1 cellular context compared by ENCODE assay signal in the genomic region with DNA sequence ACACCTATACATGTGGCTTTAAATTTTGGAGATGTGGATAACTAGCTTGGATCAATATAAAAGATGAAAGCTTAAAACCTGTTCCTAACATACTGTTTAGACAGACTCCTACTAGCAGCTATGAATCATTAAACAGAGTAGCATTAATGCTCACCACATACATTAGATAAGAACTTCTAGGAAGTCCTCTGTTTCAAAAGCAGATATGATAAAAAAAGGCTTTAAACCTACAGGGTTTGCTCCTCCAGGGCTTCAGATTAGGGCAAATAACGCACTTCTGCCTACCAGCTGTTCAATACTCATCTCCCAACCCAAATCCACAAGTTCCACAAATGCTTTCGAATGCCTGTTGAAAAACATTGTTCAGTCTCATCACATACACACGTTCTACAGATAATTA.
TF ChIP-seq lines count a peak whose summit lies in the region.

No MANE protein-coding gene starts in this region.

TF ChIP-seq in K562, 482 proteins besides CTCF, POLR2A, EP300 and RAD21 (continued from another document and continues in another):
- TF ChIP-seq, protein P1, sequence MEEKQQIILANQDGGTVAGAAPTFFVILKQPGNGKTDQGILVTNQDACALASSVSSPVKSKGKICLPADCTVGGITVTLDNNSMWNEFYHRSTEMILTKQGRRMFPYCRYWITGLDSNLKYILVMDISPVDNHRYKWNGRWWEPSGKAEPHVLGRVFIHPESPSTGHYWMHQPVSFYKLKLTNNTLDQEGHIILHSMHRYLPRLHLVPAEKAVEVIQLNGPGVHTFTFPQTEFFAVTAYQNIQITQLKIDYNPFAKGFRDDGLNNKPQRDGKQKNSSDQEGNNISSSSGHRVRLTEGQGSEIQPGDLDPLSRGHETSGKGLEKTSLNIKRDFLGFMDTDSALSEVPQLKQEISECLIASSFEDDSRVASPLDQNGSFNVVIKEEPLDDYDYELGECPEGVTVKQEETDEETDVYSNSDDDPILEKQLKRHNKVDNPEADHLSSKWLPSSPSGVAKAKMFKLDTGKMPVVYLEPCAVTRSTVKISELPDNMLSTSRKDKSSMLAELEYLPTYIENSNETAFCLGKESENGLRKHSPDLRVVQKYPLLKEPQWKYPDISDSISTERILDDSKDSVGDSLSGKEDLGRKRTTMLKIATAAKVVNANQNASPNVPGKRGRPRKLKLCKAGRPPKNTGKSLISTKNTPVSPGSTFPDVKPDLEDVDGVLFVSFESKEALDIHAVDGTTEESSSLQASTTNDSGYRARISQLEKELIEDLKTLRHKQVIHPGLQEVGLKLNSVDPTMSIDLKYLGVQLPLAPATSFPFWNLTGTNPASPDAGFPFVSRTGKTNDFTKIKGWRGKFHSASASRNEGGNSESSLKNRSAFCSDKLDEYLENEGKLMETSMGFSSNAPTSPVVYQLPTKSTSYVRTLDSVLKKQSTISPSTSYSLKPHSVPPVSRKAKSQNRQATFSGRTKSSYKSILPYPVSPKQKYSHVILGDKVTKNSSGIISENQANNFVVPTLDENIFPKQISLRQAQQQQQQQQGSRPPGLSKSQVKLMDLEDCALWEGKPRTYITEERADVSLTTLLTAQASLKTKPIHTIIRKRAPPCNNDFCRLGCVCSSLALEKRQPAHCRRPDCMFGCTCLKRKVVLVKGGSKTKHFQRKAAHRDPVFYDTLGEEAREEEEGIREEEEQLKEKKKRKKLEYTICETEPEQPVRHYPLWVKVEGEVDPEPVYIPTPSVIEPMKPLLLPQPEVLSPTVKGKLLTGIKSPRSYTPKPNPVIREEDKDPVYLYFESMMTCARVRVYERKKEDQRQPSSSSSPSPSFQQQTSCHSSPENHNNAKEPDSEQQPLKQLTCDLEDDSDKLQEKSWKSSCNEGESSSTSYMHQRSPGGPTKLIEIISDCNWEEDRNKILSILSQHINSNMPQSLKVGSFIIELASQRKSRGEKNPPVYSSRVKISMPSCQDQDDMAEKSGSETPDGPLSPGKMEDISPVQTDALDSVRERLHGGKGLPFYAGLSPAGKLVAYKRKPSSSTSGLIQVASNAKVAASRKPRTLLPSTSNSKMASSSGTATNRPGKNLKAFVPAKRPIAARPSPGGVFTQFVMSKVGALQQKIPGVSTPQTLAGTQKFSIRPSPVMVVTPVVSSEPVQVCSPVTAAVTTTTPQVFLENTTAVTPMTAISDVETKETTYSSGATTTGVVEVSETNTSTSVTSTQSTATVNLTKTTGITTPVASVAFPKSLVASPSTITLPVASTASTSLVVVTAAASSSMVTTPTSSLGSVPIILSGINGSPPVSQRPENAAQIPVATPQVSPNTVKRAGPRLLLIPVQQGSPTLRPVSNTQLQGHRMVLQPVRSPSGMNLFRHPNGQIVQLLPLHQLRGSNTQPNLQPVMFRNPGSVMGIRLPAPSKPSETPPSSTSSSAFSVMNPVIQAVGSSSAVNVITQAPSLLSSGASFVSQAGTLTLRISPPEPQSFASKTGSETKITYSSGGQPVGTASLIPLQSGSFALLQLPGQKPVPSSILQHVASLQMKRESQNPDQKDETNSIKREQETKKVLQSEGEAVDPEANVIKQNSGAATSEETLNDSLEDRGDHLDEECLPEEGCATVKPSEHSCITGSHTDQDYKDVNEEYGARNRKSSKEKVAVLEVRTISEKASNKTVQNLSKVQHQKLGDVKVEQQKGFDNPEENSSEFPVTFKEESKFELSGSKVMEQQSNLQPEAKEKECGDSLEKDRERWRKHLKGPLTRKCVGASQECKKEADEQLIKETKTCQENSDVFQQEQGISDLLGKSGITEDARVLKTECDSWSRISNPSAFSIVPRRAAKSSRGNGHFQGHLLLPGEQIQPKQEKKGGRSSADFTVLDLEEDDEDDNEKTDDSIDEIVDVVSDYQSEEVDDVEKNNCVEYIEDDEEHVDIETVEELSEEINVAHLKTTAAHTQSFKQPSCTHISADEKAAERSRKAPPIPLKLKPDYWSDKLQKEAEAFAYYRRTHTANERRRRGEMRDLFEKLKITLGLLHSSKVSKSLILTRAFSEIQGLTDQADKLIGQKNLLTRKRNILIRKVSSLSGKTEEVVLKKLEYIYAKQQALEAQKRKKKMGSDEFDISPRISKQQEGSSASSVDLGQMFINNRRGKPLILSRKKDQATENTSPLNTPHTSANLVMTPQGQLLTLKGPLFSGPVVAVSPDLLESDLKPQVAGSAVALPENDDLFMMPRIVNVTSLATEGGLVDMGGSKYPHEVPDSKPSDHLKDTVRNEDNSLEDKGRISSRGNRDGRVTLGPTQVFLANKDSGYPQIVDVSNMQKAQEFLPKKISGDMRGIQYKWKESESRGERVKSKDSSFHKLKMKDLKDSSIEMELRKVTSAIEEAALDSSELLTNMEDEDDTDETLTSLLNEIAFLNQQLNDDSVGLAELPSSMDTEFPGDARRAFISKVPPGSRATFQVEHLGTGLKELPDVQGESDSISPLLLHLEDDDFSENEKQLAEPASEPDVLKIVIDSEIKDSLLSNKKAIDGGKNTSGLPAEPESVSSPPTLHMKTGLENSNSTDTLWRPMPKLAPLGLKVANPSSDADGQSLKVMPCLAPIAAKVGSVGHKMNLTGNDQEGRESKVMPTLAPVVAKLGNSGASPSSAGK (IDR thresholded peaks at IDR 0.05) = no peak
- TF ChIP-seq, protein P2, sequence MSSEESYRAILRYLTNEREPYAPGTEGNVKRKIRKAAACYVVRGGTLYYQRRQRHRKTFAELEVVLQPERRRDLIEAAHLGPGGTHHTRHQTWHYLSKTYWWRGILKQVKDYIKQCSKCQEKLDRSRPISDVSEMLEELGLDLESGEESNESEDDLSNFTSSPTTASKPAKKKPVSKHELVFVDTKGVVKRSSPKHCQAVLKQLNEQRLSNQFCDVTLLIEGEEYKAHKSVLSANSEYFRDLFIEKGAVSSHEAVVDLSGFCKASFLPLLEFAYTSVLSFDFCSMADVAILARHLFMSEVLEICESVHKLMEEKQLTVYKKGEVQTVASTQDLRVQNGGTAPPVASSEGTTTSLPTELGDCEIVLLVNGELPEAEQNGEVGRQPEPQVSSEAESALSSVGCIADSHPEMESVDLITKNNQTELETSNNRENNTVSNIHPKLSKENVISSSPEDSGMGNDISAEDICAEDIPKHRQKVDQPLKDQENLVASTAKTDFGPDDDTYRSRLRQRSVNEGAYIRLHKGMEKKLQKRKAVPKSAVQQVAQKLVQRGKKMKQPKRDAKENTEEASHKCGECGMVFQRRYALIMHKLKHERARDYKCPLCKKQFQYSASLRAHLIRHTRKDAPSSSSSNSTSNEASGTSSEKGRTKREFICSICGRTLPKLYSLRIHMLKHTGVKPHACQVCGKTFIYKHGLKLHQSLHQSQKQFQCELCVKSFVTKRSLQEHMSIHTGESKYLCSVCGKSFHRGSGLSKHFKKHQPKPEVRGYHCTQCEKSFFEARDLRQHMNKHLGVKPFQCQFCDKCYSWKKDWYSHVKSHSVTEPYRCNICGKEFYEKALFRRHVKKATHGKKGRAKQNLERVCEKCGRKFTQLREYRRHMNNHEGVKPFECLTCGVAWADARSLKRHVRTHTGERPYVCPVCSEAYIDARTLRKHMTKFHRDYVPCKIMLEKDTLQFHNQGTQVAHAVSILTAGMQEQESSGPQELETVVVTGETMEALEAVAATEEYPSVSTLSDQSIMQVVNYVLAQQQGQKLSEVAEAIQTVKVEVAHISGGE (CRISPR knock-in tag; IDR thresholded peaks at IDR 0.05) = no peak
- TF ChIP-seq ZNF551 (CRISPR knock-in tag; IDR thresholded peaks at IDR 0.05) (no peak), NCOA6 (IDR thresholded peaks at IDR 0.05) (no peak), SAP30 (IDR thresholded peaks at IDR 0.05; ENCODE audit: borderline replicate concordance, insufficient read depth, low read depth, low read length, poor library complexity, severe bottlenecking) (no peak), CREBBP (IDR thresholded peaks at IDR 0.05; ENCODE audit: low read depth, low read length) (no peak), HNRNPLL (IDR thresholded peaks at IDR 0.05; ENCODE audit: low read depth, low read length, poor library complexity, severe bottlenecking) (no peak), GATA2 (CRISPR knock-in tag; IDR thresholded peaks at IDR 0.05) (no peak), FOXM1 (IDR thresholded peaks at IDR 0.05; ENCODE audit: low read depth) (peak; percentile 32; the same call in 1 of the 2 replicates), FOXM1 (CRISPR knock-in tag; IDR thresholded peaks at IDR 0.05; ENCODE audit: low read depth) (no peak), SMARCE1 (IDR thresholded peaks at IDR 0.05) (peak; percentile 63; the same call in 1 of the 2 replicates), CCAR2 (IDR thresholded peaks at IDR 0.05; ENCODE audit: low read depth, low read length) (no peak), PURB (CRISPR knock-in tag; IDR thresholded peaks at IDR 0.05; ENCODE audit: low read depth) (no peak), ZEB2 (IDR thresholded peaks at IDR 0.05) (no peak), KLF16 (IDR thresholded peaks at IDR 0.05) (0 out of 2 replicates have a peak, but pooled peaks have one; percentile 8), U2AF1 (optimal IDR thresholded peaks at IDR 0.05; ENCODE audit: low read depth, low read length) (no peak), POLR3A (IDR thresholded peaks at IDR 0.05; ENCODE audit: borderline replicate concordance, extremely low read depth, insufficient read depth, insufficient read length) (no peak), NCOA2 (IDR thresholded peaks at IDR 0.05; ENCODE audit: partially characterized antibody in 2 of 2) (no peak), IFI16 (CRISPR knock-in tag; IDR thresholded peaks at IDR 0.05) (no peak), ZNF24 (IDR thresholded peaks at IDR 0.05) (peak; percentile 61; the same call in 1 of the 2 replicates), SMAD1 (IDR thresholded peaks at IDR 0.05; ENCODE audit: low read depth, low read length, partially characterized antibody) (no peak)
- TF ChIP-seq, protein P3, sequence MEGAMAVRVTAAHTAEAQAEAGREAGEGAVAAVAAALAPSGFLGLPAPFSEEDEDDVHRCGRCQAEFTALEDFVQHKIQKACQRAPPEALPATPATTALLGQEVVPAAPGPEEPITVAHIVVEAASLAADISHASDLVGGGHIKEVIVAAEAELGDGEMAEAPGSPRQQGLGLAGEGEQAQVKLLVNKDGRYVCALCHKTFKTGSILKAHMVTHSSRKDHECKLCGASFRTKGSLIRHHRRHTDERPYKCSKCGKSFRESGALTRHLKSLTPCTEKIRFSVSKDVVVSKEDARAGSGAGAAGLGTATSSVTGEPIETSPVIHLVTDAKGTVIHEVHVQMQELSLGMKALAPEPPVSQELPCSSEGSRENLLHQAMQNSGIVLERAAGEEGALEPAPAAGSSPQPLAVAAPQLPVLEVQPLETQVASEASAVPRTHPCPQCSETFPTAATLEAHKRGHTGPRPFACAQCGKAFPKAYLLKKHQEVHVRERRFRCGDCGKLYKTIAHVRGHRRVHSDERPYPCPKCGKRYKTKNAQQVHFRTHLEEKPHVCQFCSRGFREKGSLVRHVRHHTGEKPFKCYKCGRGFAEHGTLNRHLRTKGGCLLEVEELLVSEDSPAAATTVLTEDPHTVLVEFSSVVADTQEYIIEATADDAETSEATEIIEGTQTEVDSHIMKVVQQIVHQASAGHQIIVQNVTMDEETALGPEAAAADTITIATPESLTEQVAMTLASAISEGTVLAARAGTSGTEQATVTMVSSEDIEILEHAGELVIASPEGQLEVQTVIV (CRISPR knock-in tag; IDR thresholded peaks at IDR 0.05; ENCODE audit: borderline replicate concordance) = no peak
- TF ChIP-seq, protein P4, sequence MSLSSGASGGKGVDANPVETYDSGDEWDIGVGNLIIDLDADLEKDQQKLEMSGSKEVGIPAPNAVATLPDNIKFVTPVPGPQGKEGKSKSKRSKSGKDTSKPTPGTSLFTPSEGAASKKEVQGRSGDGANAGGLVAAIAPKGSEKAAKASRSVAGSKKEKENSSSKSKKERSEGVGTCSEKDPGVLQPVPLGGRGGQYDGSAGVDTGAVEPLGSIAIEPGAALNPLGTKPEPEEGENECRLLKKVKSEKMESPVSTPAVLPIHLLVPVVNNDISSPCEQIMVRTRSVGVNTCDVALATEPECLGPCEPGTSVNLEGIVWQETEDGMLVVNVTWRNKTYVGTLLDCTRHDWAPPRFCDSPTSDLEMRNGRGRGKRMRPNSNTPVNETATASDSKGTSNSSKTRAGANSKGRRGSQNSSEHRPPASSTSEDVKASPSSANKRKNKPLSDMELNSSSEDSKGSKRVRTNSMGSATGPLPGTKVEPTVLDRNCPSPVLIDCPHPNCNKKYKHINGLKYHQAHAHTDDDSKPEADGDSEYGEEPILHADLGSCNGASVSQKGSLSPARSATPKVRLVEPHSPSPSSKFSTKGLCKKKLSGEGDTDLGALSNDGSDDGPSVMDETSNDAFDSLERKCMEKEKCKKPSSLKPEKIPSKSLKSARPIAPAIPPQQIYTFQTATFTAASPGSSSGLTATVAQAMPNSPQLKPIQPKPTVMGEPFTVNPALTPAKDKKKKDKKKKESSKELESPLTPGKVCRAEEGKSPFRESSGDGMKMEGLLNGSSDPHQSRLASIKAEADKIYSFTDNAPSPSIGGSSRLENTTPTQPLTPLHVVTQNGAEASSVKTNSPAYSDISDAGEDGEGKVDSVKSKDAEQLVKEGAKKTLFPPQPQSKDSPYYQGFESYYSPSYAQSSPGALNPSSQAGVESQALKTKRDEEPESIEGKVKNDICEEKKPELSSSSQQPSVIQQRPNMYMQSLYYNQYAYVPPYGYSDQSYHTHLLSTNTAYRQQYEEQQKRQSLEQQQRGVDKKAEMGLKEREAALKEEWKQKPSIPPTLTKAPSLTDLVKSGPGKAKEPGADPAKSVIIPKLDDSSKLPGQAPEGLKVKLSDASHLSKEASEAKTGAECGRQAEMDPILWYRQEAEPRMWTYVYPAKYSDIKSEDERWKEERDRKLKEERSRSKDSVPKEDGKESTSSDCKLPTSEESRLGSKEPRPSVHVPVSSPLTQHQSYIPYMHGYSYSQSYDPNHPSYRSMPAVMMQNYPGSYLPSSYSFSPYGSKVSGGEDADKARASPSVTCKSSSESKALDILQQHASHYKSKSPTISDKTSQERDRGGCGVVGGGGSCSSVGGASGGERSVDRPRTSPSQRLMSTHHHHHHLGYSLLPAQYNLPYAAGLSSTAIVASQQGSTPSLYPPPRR (CRISPR knock-in tag; IDR thresholded peaks at IDR 0.05; ENCODE audit: borderline replicate concordance) = no peak
- TF ChIP-seq, protein P5, sequence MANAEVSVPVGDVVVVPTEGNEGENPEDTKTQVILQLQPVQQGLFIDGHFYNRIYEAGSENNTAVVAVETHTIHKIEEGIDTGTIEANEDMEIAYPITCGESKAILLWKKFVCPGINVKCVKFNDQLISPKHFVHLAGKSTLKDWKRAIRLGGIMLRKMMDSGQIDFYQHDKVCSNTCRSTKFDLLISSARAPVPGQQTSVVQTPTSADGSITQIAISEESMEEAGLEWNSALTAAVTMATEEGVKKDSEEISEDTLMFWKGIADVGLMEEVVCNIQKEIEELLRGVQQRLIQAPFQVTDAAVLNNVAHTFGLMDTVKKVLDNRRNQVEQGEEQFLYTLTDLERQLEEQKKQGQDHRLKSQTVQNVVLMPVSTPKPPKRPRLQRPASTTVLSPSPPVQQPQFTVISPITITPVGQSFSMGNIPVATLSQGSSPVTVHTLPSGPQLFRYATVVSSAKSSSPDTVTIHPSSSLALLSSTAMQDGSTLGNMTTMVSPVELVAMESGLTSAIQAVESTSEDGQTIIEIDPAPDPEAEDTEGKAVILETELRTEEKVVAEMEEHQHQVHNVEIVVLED (CRISPR knock-in tag; IDR thresholded peaks at IDR 0.05) = 0 out of 2 replicates have a peak, but pooled peaks have one; percentile 11
- TF ChIP-seq, protein P6, sequence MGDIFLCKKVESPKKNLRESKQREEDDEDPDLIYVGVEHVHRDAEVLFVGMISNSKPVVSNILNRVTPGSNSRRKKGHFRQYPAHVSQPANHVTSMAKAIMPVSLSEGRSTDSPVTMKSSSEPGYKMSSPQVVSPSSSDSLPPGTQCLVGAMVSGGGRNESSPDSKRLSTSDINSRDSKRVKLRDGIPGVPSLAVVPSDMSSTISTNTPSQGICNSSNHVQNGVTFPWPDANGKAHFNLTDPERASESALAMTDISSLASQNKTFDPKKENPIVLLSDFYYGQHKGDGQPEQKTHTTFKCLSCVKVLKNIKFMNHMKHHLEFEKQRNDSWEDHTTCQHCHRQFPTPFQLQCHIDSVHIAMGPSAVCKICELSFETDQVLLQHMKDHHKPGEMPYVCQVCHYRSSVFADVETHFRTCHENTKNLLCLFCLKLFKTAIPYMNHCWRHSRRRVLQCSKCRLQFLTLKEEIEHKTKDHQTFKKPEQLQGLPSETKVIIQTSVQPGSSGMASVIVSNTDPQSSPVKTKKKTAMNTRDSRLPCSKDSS (IDR thresholded peaks at IDR 0.05; ENCODE audit: low read depth, partially characterized antibody) = no peak
